8 cellular contexts compared by ENCODE assay signal in the genomic region with DNA sequence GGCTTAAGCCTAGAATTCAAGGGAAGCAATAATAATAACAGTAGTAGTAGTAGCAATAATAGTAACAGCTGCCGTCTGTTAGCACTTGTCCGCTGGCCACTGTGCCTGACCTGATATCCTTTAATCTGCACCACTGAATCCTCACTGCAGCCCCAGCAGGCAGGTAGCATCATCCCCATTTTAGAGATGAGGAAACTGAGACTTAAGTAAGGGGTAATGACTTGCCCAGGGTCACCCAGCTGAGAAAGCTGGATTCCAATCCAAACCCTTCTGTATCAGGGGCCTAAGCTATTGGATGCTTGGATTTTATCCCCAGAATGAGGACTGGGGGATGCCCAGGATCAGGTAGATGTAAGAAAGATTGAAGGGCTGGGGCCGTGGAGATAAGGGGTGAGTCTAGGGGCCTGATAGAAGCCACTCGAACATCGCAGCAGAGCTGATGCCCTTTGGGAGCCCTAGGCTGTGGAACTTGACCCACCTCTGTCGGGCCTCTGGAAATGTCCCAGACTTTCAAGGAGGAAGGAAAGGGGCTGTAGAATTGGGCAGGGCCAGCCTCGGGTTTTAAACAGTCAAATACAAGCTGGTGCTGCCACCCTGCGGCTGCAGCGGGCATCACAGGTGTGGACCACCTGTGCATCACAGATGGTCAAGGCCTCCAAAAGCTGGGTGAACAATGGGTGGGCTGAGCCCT.
DNase-seq lines count a peak whose midpoint lies in the region; ATAC-seq and FAIRE-seq lines count a peak whose summit lies in the region.

No MANE protein-coding gene starts in this region.

- H3K27me3 Mint-ChIP-seq in T-helper 17 cell, result peaks cover 25% of the 10 kb centered on the region

- H3K27ac ChIP-seq in small intestine (ENCODE audit: low read depth in 1 of 2, low read length in 1 of 2), result no peak overlapping the region

- peaks cover 9% of the 10 kb centered on the region for H3K4me1 Mint-ChIP-seq in T-helper 17 cell

- H3K27me3 ChIP-seq in small intestine (ENCODE audit: control insufficient read depth in 2 of 2, insufficient read depth in 2 of 2, low read length in 2 of 2), result no peaks in the 10 kb centered on the region

- ATAC-seq in T-helper 17 cell, result peak; percentile 51
- ATAC-seq in GM18858 (IDR thresholded peaks at IDR 0.05; ENCODE audit: unreplicated experiment), result no peak
- no peak for ATAC-seq in HG02610 (IDR thresholded peaks at IDR 0.05; ENCODE audit: unreplicated experiment)

- peaks cover 2% of the 10 kb centered on the region for H3K36me3 Mint-ChIP-seq in T-helper 17 cell (ENCODE audit: low read depth)

- FAIRE-seq in small intestine (lab: Jason Lieb, UNC), result no peak

- H3K4me3 Mint-ChIP-seq in T-helper 17 cell, result no peak overlapping the region

- DNase-seq in ELF-1 (ENCODE audit: low read depth, low spot score), result peak; percentile 87
- peak; percentile 68 for DNase-seq in M059J (ENCODE audit: low read depth)
- peak; percentile 33 to 54 (median 44) for DNase-seq in T-helper 17 cell
- DNase-seq in amygdala (lab: John Stamatoyannopoulos, UW), result peak in 37 of 56 donors; percentile 4 to 77 (median 28)
- DNase-seq in hepatic stellate cell (ENCODE audit: low spot score), result peak; percentile 78
- peak; percentile 41 for DNase-seq in small intestine

- H3K27ac Mint-ChIP-seq in T-helper 17 cell, result no peak overlapping the region

- H3K4me3 ChIP-seq in small intestine (ENCODE audit: low read depth in 1 of 2, low read length in 2 of 2), result no peak overlapping the region

- H3K36me3 ChIP-seq in small intestine (ENCODE audit: control insufficient read depth in 2 of 2, insufficient read depth in 2 of 2, low read length in 2 of 2), result no peaks in the 10 kb centered on the region

- 23 to 30% (median 24%) methylated on average over 9 of the region's 9 CpGs for WGBS in small intestine, 3 donors

- H3K4me1 ChIP-seq in small intestine (ENCODE audit: control insufficient read depth in 2 of 2, insufficient read depth in 1 of 2, low read depth in 1 of 2, low read length in 1 of 2), result no peaks in the 10 kb centered on the region

- H3K9me3 ChIP-seq in T-helper 17 cell (ENCODE audit: control insufficient read depth, low read length, poor library complexity, severe bottlenecking), result no peaks in the 10 kb centered on the region
- H3K9me3 ChIP-seq in small intestine (ENCODE audit: control insufficient read depth, low read depth), result no peaks in the 10 kb centered on the region

Comparison
In these comparisons a context has a peak if more than half of its experiments do, and no peak if none do; other contexts are left out.
1. DNase-seq: peak in every context shown above with its lines; median percentile 87 in ELF-1; 78 in hepatic stellate cell; 68 in M059J; 44 in T-helper 17 cell; 41 in small intestine; 28 in amygdala.